Comparison of ENCODE assay signal across 1 cellular context in genomic region chr5:124090115-124090514, GRCh38.
TF ChIP-seq lines count a peak whose summit lies in the region.

No MANE protein-coding gene starts in this region.

TF ChIP-seq in neural cell, 6 proteins besides CTCF, POLR2A, EP300 and RAD21 (continued from another document):
- TF ChIP-seq REST (IDR thresholded peaks at IDR 0.05; ENCODE audit: borderline replicate concordance) (no peak), POLR2AphosphoS5 (IDR thresholded peaks at IDR 0.05) (no peak), TAF1 (IDR thresholded peaks at IDR 0.05; ENCODE audit: low read depth) (no peak)
